In genomic region chr4:81052119-81053068, GRCh38 we compare ENCODE assay signal across 8 cellular contexts. TPM values are rescaled to one million over a fixed set of nuclear protein-coding genes. Genes with fewer than 3 reads are reported as not detected.
DNase-seq lines count a peak whose midpoint lies in the region; ATAC-seq and TF ChIP-seq lines count a peak whose summit lies in the region.

No MANE protein-coding gene starts in this region.

- DNase-seq in DND-41 = peak; percentile 39
- DNase-seq in activated naive CD4-positive, alpha-beta T cell treated with Interleukin-2 at 50 U/mL for 16 hours = peak; percentile 34
- peak; percentile 16 to 28 for DNase-seq in heart right ventricle
- peak; percentile 78 for DNase-seq in sciatic nerve (ENCODE audit: low spot score)
- DNase-seq in mesenteric fat pad (ENCODE audit: low spot score) = no peak

- TF ChIP-seq CTCF in DND-41 (IDR thresholded peaks at IDR 0.05; ENCODE audit: borderline replicate concordance, extremely low read depth, low read length, poor library complexity, severe bottlenecking) = peak; percentile 74
- TF ChIP-seq CTCF in OCI-LY1 (IDR thresholded peaks at IDR 0.05; ENCODE audit: low read length) = peak; percentile 94
- TF ChIP-seq CTCF in heart right ventricle (IDR thresholded peaks at IDR 0.05) = peak; percentile 25 to 65 (median 59)

- no peaks in the 10 kb centered on the region for H3K36me3 ChIP-seq in DND-41 (ENCODE audit: insufficient read depth, low read length)
- peaks cover 68% of the 10 kb centered on the region for H3K36me3 ChIP-seq in OCI-LY1 (ENCODE audit: insufficient read depth, low read length)
- H3K36me3 ChIP-seq in heart right ventricle = no peaks in the 10 kb centered on the region

- H3K79me2 ChIP-seq in DND-41 (ENCODE audit: insufficient read depth, low read length) (no peaks in the 10 kb centered on the region), OCI-LY1 (ENCODE audit: insufficient read depth, low read length) (peaks cover 68% of the 10 kb centered on the region)

- no peaks in the 10 kb centered on the region for H3K27me3 ChIP-seq in DND-41 (ENCODE audit: insufficient read depth, low read length, poor library complexity)
- H3K27me3 ChIP-seq in OCI-LY1 (ENCODE audit: insufficient read depth, low read length) = no peaks in the 10 kb centered on the region
- peaks cover 0 to 2% (median 0%) of the 10 kb centered on the region in 7 donors for H3K27me3 ChIP-seq in heart right ventricle

- ATAC-seq in DND-41 (ENCODE audit: insufficient read depth, low read depth) (peak; percentile 76), GM19351 (IDR thresholded peaks at IDR 0.05; ENCODE audit: unreplicated experiment) (peak; percentile 99), HG03280 (IDR thresholded peaks at IDR 0.05; ENCODE audit: unreplicated experiment) (peak; percentile 96), heart right ventricle (peak in 2 of 8 donors; percentile 64 to 72), sciatic nerve (peak; percentile 81)

- no peak overlapping the region for H2AFZ ChIP-seq in DND-41 (ENCODE audit: low read depth, low read length)
- no peak overlapping the region for H2AFZ ChIP-seq in OCI-LY1 (ENCODE audit: low read length)

- no peak overlapping the region for H3K4me2 ChIP-seq in DND-41 (ENCODE audit: insufficient read depth, low read length)
- peak overlapping the region; percentile 48 for H3K4me2 ChIP-seq in OCI-LY1 (ENCODE audit: low read length)

- no peak overlapping the region for H3K27ac ChIP-seq in DND-41 (ENCODE audit: low read length)
- H3K27ac ChIP-seq in OCI-LY1 (ENCODE audit: low read depth, low read length, poor library complexity, severe bottlenecking) = peak overlapping the region; percentile 92
- H3K27ac ChIP-seq in heart right ventricle = no peak overlapping the region

- H3K4me3 ChIP-seq in DND-41 (ENCODE audit: low read depth in 1 of 2, low read length in 2 of 2) (no peak overlapping the region), OCI-LY1 (ENCODE audit: low read depth, low read length, poor library complexity, severe bottlenecking) (peak overlapping the region; percentile 18), heart right ventricle (no peak overlapping the region)

- WGBS in heart right ventricle, 2 donors = 69 to 73% methylated on average over 7 of the region's 7 CpGs

- H3K9me3 ChIP-seq in DND-41 (ENCODE audit: insufficient read depth, low read length, severe bottlenecking) = no peaks in the 10 kb centered on the region
- peaks cover 6% of the 10 kb centered on the region; the same call in 1 of the 2 replicates for H3K9me3 ChIP-seq in OCI-LY1 (ENCODE audit: low read length)
- no peaks in the 10 kb centered on the region for H3K9me3 ChIP-seq in heart right ventricle

- H4K20me1 ChIP-seq in DND-41 (ENCODE audit: insufficient read depth, low read length) (no peaks in the 10 kb centered on the region), OCI-LY1 (ENCODE audit: insufficient read depth, low read length) (no peaks in the 10 kb centered on the region)

- H3K4me1 ChIP-seq in DND-41 (ENCODE audit: insufficient read depth, low read length) = no peaks in the 10 kb centered on the region
- H3K4me1 ChIP-seq in OCI-LY1 (ENCODE audit: insufficient read depth, low read length, severe bottlenecking) = peaks cover 70% of the 10 kb centered on the region
- H3K4me1 ChIP-seq in heart right ventricle = peaks cover 0 to 6% (median 0%) of the 10 kb centered on the region in 9 donors

- intact Hi-C loops in heart right ventricle (cut with DNase I) (loop anchor here in 3 of 10 donors (2.0 to 10.0 kb wide), 3 partner anchors 685 to 688 kb away; no protein-coding TSS in a partner anchor), sciatic nerve (cut with DNase I) (no loop called here)

- H3F3A ChIP-seq in OCI-LY1 (ENCODE audit: insufficient read depth, low read length) = no peaks in the 10 kb centered on the region

- no peaks in the 10 kb centered on the region for H3K9me2 ChIP-seq in OCI-LY1 (ENCODE audit: low read depth, low read length)

- H3K9ac ChIP-seq in DND-41 (ENCODE audit: low read depth, low read length) = no peak overlapping the region
- H3K9ac ChIP-seq in OCI-LY1 (ENCODE audit: low read length) = peak overlapping the region; percentile 61

RNA-seq across cellular contexts. Expression of gene BMP3, which starts 21.9 kb away (rescaled TPM):
- total RNA-seq in heart right ventricle (under 1 TPM in 1 of 10 donors, not detected in 9; 0.12 TPM), sciatic nerve (14.8 TPM), mesenteric fat pad (not detected)
- polyA plus RNA-seq in heart right ventricle = not detected

Comparison
In these comparisons a context has a peak if more than half of its experiments do, and no peak if none do; other contexts are left out.
1. RNA of gene BMP3, which starts 21.9 kb away (total RNA-seq): 14.8 TPM in sciatic nerve (single experiment); not detected in mesenteric fat pad (single experiment) and 0.12 TPM in heart right ventricle; every median in the first group is over 10 times any median in the second.
2. Peak in every context shown above with its lines, with median percentiles within 50 percentile points of each other: CTCF ChIP-seq.